ENCODE assay signal across 17 cellular contexts in genomic region chr17:11852911-11853310, GRCh38.
DNase-seq lines count a peak whose midpoint lies in the region; ATAC-seq and TF ChIP-seq lines count a peak whose summit lies in the region.
"Had no signal": no experiment of that assay in that cellular context is flagged by ENCODE, and none has a peak within 500 bp of the region (broad histone marks: within the 10 kb centered on the region; RNA-seq: fewer than 3 reads in every experiment).

No MANE protein-coding gene starts in this region.

- dilution Hi-C loops in mammary epithelial cell (cut with HindIII; ENCODE audit: low sequenced_read_pairs) = no loop called here

- no peaks in the 10 kb centered on the region for H3K27me3 Mint-ChIP-seq in MCF 10A (ENCODE audit: insufficient read depth, unreplicated experiment)
- H3K27me3 Mint-ChIP-seq: activated CD4-positive, alpha-beta T cell treated with anti-CD3 and anti-CD28 coated beads, Interleukin-2, amount 10 ng/mL, durations not matched to agents 7 days and 5 days had no signal

- no peak for TF ChIP-seq EP300 in esophagus muscularis mucosa (IDR thresholded peaks at IDR 0.05)

- H3K36me3 ChIP-seq in mammary epithelial cell (ENCODE audit: insufficient read depth, low read length) (no peaks in the 10 kb centered on the region), esophagus muscularis mucosa (no peaks in the 10 kb centered on the region), mesodermal cell (ENCODE audit: control insufficient read depth, insufficient read depth, low read length) (no peaks in the 10 kb centered on the region)
- H3K36me3 ChIP-seq: tibial artery had no signal

- 91% methylated on average over 2 of the region's 2 CpGs for WGBS in mammary epithelial cell (ENCODE audit: low coverage, missing lambda C conversion rate)
- WGBS in esophagus muscularis mucosa = 84% methylated on average over 2 of the region's 2 CpGs
- WGBS in mesodermal cell (ENCODE audit: insufficient coverage in 2 of 2), 2 experiments = 100% methylated on average over 2 of the region's 2 CpGs; no CpG with 5 or more reads in 1 of the 2 experiments

- H3K9me3 Mint-ChIP-seq in MCF 10A (ENCODE audit: unreplicated experiment) = no peaks in the 10 kb centered on the region

- no peaks in the 10 kb centered on the region for H4K20me1 ChIP-seq in mammary epithelial cell (ENCODE audit: insufficient read depth, low read length)

- TF ChIP-seq CTCF in mammary epithelial cell (conservative IDR thresholded peaks at IDR 0.05 in 1 of 2, IDR thresholded peaks at IDR 0.05 in 1 of 2; ENCODE audit: extremely low read depth in 1 of 2, insufficient read depth in 1 of 2, low read depth in 1 of 2, low read length in 2 of 2) (no peak), MCF 10A (IDR thresholded peaks at IDR 0.05; ENCODE audit: unreplicated experiment) (no peak), esophagus muscularis mucosa (IDR thresholded peaks at IDR 0.05) (no peak)

- no peak for ATAC-seq in GM21723 (IDR thresholded peaks at IDR 0.05; ENCODE audit: unreplicated experiment)

- no peak overlapping the region for H3K4me2 ChIP-seq in mammary epithelial cell (ENCODE audit: insufficient read depth, low read depth, low read length)

- H3K27ac ChIP-seq in mammary epithelial cell (ENCODE audit: insufficient read depth, low read depth, low read length) = no peak overlapping the region
- H3K27ac ChIP-seq in esophagus muscularis mucosa (replicated peaks in 1 of 4) = peak overlapping the region in 3 of 4 donors; percentile 2 to 54 (median 52)
- H3K27ac ChIP-seq in mesodermal cell (ENCODE audit: low read depth, low read length, severe bottlenecking) = peak overlapping the region; percentile 64
- H3K27ac ChIP-seq: 22Rv1, tibial artery had no signal

- BruUV-seq in mammary epithelial cell (replicated peaks; lab: Mats Ljungman, UMichigan) = no TSS peak
- BruUV-seq in MCF 10A (replicated peaks; lab: Mats Ljungman, UMichigan) = no TSS peak

- intact Hi-C loops in mammary epithelial cell (cut with micrococcal nuclease) = no loop called here
- intact Hi-C loops in MCF 10A (cut with micrococcal nuclease) = no loop called here
- intact Hi-C loops in esophagus muscularis mucosa (cut with DNase I) = no loop called here

- H3K4me3 ChIP-seq in mammary epithelial cell (replicated peaks in 1 of 3; ENCODE audit: insufficient read depth in 1 of 3, low read depth in 2 of 3, low read length in 3 of 3) (no peak overlapping the region), esophagus muscularis mucosa (no peak overlapping the region), mesodermal cell (ENCODE audit: extremely low read depth, insufficient read depth, low read length, poor library complexity, severe bottlenecking) (no peak overlapping the region)
- H3K4me3 ChIP-seq: tibial artery had no signal

- H3K9me3 ChIP-seq in mammary epithelial cell (replicated peaks; ENCODE audit: insufficient read depth, low read length) = peaks cover 5% of the 10 kb centered on the region
- no peaks in the 10 kb centered on the region for H3K9me3 ChIP-seq in esophagus muscularis mucosa
- H3K9me3 ChIP-seq in mesodermal cell (ENCODE audit: control insufficient read depth, low read length) = no peaks in the 10 kb centered on the region
- H3K9me3 ChIP-seq: tibial artery had no signal

- H3K27me3 ChIP-seq in mammary epithelial cell (ENCODE audit: insufficient read depth, low read length) (no peaks in the 10 kb centered on the region), esophagus muscularis mucosa (peaks cover 0 to 6% (median under 1%) of the 10 kb centered on the region in 4 donors)
- H3K27me3 ChIP-seq: tibial artery had no signal

- no peak overlapping the region for H3K9ac ChIP-seq in mammary epithelial cell (ENCODE audit: insufficient read depth, low read length)

- in situ Hi-C loops in mammary epithelial cell (cut with MboI; ENCODE audit: low sequenced_read_pairs in 2 of 2) = no loop called here

- DNase-seq in mammary epithelial cell (peak; percentile 1), MCF 10A (ENCODE audit: unreplicated experiment) (no peak), esophagus muscularis mucosa (ENCODE audit: extremely low spot score) (no peak), foreskin melanocyte (no peak), T1000 (lab: John Stamatoyannopoulos, UW) (no peak)
- DNase-seq in activated effector memory CD4-positive, alpha-beta T cell treated with Interleukin-2 at 50 U/mL for 16 hours = no peak
- DNase-seq: activated CD4-positive, alpha-beta T cell treated with anti-CD3 and anti-CD28 coated beads, Interleukin-2, amount 10 ng/mL, durations not matched to agents 7 days and 5 days; activated CD8-positive, alpha-beta memory T cell treated with anti-CD3 and anti-CD28 coated beads, Interleukin-2, amount 50 U/mL, for 48 hours; amniotic stem cell; foreskin fibroblast; kidney; NCI-H1105; NCI-H524 treated with DMSO at 0.1 percent for 48 hours; tibial artery had no signal

- H3K79me2 ChIP-seq in mammary epithelial cell (ENCODE audit: insufficient read depth, low read length) = no peaks in the 10 kb centered on the region

- H3K4me1 Mint-ChIP-seq in MCF 10A (ENCODE audit: insufficient read depth, unreplicated experiment) = peaks cover 15% of the 10 kb centered on the region
- H3K4me1 Mint-ChIP-seq: activated CD4-positive, alpha-beta T cell treated with anti-CD3 and anti-CD28 coated beads, Interleukin-2, amount 10 ng/mL, durations not matched to agents 7 days and 5 days had no signal

- POLR2A ChIA-PET in MCF 10A (lab: Yijun Ruan, JAX) = interaction anchor here (0.6 to 1.3 kb wide), 3 partner anchors 11 to 167 kb away, joined by 3 to 5 read pairs (median 3); partner anchors contain the start of gene MAP2K4

- H3K27ac Mint-ChIP-seq in MCF 10A (ENCODE audit: low read depth, unreplicated experiment) = no peak overlapping the region
- H3K27ac Mint-ChIP-seq: activated CD4-positive, alpha-beta T cell treated with anti-CD3 and anti-CD28 coated beads, Interleukin-2, amount 10 ng/mL, durations not matched to agents 7 days and 5 days had no signal

- H2AFZ ChIP-seq in mammary epithelial cell (ENCODE audit: low read depth, low read length) = no peak overlapping the region

- CTCF ChIA-PET in mammary epithelial cell (lab: Charles Lee; ENCODE audit: low non-redundant PET) (no interaction called here), MCF 10A (lab: Yijun Ruan, JAX) (interaction anchor here (0.6 to 1.0 kb wide), 2 partner anchors 30 to 977 kb away, joined by 3 to 4 read pairs; no protein-coding TSS in a partner anchor)

- TF ChIP-seq POLR2A in esophagus muscularis mucosa (IDR thresholded peaks at IDR 0.05; ENCODE audit: low read depth) = no peak

- H3K4me1 ChIP-seq in mammary epithelial cell (ENCODE audit: insufficient read depth, low read length) = no peaks in the 10 kb centered on the region
- H3K4me1 ChIP-seq in esophagus muscularis mucosa = peaks cover 0 to 12% (median 5%) of the 10 kb centered on the region in 4 donors
- H3K4me1 ChIP-seq in mesodermal cell (ENCODE audit: control insufficient read depth, insufficient read depth, low read length, poor library complexity, severe bottlenecking) = peaks cover 2% of the 10 kb centered on the region

- no peak overlapping the region for H3K4me3 Mint-ChIP-seq in MCF 10A (ENCODE audit: unreplicated experiment)
- H3K4me3 Mint-ChIP-seq: activated CD4-positive, alpha-beta T cell treated with anti-CD3 and anti-CD28 coated beads, Interleukin-2, amount 10 ng/mL, durations not matched to agents 7 days and 5 days had no signal

- no peaks in the 10 kb centered on the region for H3K36me3 Mint-ChIP-seq in MCF 10A (ENCODE audit: insufficient read depth, unreplicated experiment)
